In the genomic region with DNA sequence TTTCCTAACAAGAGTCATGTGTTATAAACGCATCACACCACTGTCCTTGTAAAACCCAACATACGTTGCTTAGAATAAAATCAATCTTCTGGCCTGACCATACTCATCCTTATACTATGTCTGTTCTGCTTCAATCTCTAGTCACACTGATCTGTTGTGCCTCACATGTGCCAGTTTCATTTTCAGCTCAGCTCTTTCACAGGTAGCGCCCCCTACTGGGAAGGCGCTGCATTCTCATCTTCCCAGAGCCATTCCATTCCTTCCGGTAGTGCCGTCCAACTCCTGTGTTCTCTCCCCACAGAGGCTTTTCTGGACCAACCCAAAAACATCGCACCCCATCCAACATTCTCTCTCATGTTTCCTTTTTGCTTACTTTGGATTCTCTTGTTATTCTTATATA, we compare ENCODE assay signal across 8 cellular contexts. TPM values are rescaled to one million over a fixed set of nuclear protein-coding genes. Genes with fewer than 3 reads are reported as not detected.
A peak's percentile ranks its signal among the peaks of the same experiment; 100 is the strongest.
DNase-seq lines count a peak whose midpoint lies in the region; ATAC-seq and TF ChIP-seq lines count a peak whose summit lies in the region.

No MANE protein-coding gene starts in this region.

- CTCF ChIA-PET in WTC11 (lab: Charles Lee): interaction anchor here (0.6 to 1.1 kb wide), 9 partner anchors 8 to 391 kb away, joined by 3 to 7 read pairs (median 3); partner anchors contain the start of gene CASP4

- DNase-seq in Right ventricle myocardium superior: peak; percentile 44
- no peak for DNase-seq in left cardiac atrium
- DNase-seq in WTC11 (ENCODE audit: low spot score): peak; percentile 57
- DNase-seq in chondrocyte (ENCODE audit: low spot score): no peak
- DNase-seq in osteocyte (ENCODE audit: extremely low spot score, unreplicated experiment): no peak
- no peak for DNase-seq in SIG-M5 (lab: John Stamatoyannopoulos, UW)
- no peak for DNase-seq in dedifferentiated amniotic fluid mesenchymal stem cell (ENCODE audit: extremely low spot score)

- no peaks in the 10 kb centered on the region for H3K36me3 Mint-ChIP-seq in WTC11
- H3K36me3 Mint-ChIP-seq in chondrocyte (ENCODE audit: low read depth): no peaks in the 10 kb centered on the region
- H3K36me3 Mint-ChIP-seq in osteocyte (ENCODE audit: unreplicated experiment): no peaks in the 10 kb centered on the region

- intact Hi-C loops in Right ventricle myocardium superior (cut with DNase I) (no loop called here), left cardiac atrium (cut with DNase I) (no loop called here)

- ATAC-seq in Right ventricle myocardium superior (ENCODE audit: poor library complexity) (no peak), left cardiac atrium (no peak), HG03066 (IDR thresholded peaks at IDR 0.05; ENCODE audit: low read depth, unreplicated experiment) (peak; percentile 89), WTC11 (peak; percentile 84)

- H3K9me3 Mint-ChIP-seq in WTC11 (peaks cover 19% of the 10 kb centered on the region), chondrocyte (ENCODE audit: low read depth) (peaks cover 5% of the 10 kb centered on the region), osteocyte (ENCODE audit: unreplicated experiment) (no peaks in the 10 kb centered on the region)

- H3K27ac Mint-ChIP-seq in WTC11 (no peak overlapping the region; the same call in 1 of the 2 replicates), chondrocyte (ENCODE audit: unreplicated experiment) (no peak overlapping the region), osteocyte (ENCODE audit: unreplicated experiment) (no peak overlapping the region)

- H3K4me3 Mint-ChIP-seq in WTC11 (no peak overlapping the region), chondrocyte (ENCODE audit: unreplicated experiment) (no peak overlapping the region), osteocyte (ENCODE audit: unreplicated experiment) (no peak overlapping the region)

- H3K27me3 Mint-ChIP-seq in WTC11 (ENCODE audit: low read depth) (no peaks in the 10 kb centered on the region), chondrocyte (ENCODE audit: low read depth) (no peaks in the 10 kb centered on the region), osteocyte (ENCODE audit: unreplicated experiment) (no peaks in the 10 kb centered on the region)

- H3K4me1 Mint-ChIP-seq in WTC11 (peaks cover 11% of the 10 kb centered on the region), chondrocyte (ENCODE audit: low read depth) (no peaks in the 10 kb centered on the region), osteocyte (ENCODE audit: unreplicated experiment) (no peaks in the 10 kb centered on the region)

- TF ChIP-seq CTCF in WTC11 (IDR thresholded peaks at IDR 0.05) (peak; percentile 86), chondrocyte (IDR thresholded peaks at IDR 0.05) (peak; percentile 63), osteocyte (IDR thresholded peaks at IDR 0.05) (peak; percentile 47)

- POLR2A ChIA-PET in WTC11 (lab: Charles Lee): no interaction called here

TF ChIP-seq in WTC11, 78 proteins besides CTCF, POLR2A, EP300 and RAD21:
- TF ChIP-seq ZNF317 (CRISPR knock-in tag; IDR thresholded peaks at IDR 0.05; ENCODE audit: borderline replicate concordance, low read depth) (0 out of 2 replicates have a peak, but pooled peaks have one; percentile 49), GTF2I (CRISPR knock-in tag; conservative IDR thresholded peaks at IDR 0.05) (no peak), TEAD1 (CRISPR knock-in tag; IDR thresholded peaks at IDR 0.05) (no peak), SOX15 (CRISPR knock-in tag; IDR thresholded peaks at IDR 0.05) (no peak), FOXJ3 (CRISPR knock-in tag; IDR thresholded peaks at IDR 0.05; ENCODE audit: borderline replicate concordance) (no peak)
- TF ChIP-seq, protein P1, sequence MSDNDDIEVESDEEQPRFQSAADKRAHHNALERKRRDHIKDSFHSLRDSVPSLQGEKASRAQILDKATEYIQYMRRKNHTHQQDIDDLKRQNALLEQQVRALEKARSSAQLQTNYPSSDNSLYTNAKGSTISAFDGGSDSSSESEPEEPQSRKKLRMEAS (CRISPR knock-in tag; IDR thresholded peaks at IDR 0.05): peak; percentile 32; the same call in 1 of the 2 replicates

RNA-seq across cellular contexts. Expression of gene CASP5, which starts 22.2 kb away (rescaled TPM):
- not detected for total RNA-seq in Right ventricle myocardium superior
- under 1 TPM in 1 of 2 donors, not detected in 1; 0.18 TPM for total RNA-seq in left cardiac atrium
- total RNA-seq in WTC11 (2021): not detected in 3 replicates
- total RNA-seq in chondrocyte: not detected in 3 replicates
- total RNA-seq in osteocyte: not detected in 2 replicates

RNA-seq across cellular contexts. Expression of gene CASP4, which starts 32.4 kb away (rescaled TPM):
- total RNA-seq in Right ventricle myocardium superior: 13.7 TPM
- total RNA-seq in left cardiac atrium: 10 to 100 TPM; 21.7 to 28.4 TPM
- total RNA-seq in WTC11 (2021): 0.44 to 0.73 TPM (median 0.69 TPM) in 3 replicates
- total RNA-seq in chondrocyte: 1.2 to 12.6 TPM (median 1.8 TPM) in 3 replicates
- 25.1 and 25.8 TPM in 2 replicates for total RNA-seq in osteocyte

RNA-seq across cellular contexts. Expression of gene CASP1, which starts 34.1 kb away (rescaled TPM):
- total RNA-seq in Right ventricle myocardium superior (9.5 TPM), left cardiac atrium (10 to 100 TPM; 12.6 to 22.7 TPM), WTC11 (2021) (0.78 TPM in 1 of 3 replicates, not detected in the others), chondrocyte (1.2 TPM in 1 of 3 replicates, not detected in the others), osteocyte (0.55 and 1.1 TPM in 2 replicates)

RNA-seq across cellular contexts. Expression of gene CARD16, which starts 44.3 kb away (rescaled TPM):
- total RNA-seq in Right ventricle myocardium superior (8.4 TPM), left cardiac atrium (10 to 100 TPM in 1 of 2 donors, 1 to 10 TPM in 1; 6.5 to 13.3 TPM), WTC11 (2021) (not detected in 3 replicates), chondrocyte (2.0 TPM in 1 of 3 replicates, not detected in the others), osteocyte (1.5 and 1.9 TPM in 2 replicates)

Comparison
In these comparisons a context has a peak if more than half of its experiments do, and no peak if none do; other contexts are left out.
1. DNase-seq: peak in Right ventricle myocardium superior (single experiment) and WTC11 (single experiment); none in left cardiac atrium (single experiment), chondrocyte (single experiment), osteocyte (single experiment), SIG-M5 (single experiment) and dedifferentiated amniotic fluid mesenchymal stem cell (single experiment).
2. ATAC-seq: peak in HG03066 (single experiment) and WTC11 (single experiment); none in Right ventricle myocardium superior (single experiment) and left cardiac atrium (0 of 2).
3. Peak in every context shown above with its lines, with median percentiles within 50 percentile points of each other: CTCF ChIP-seq.